Comparison of ENCODE assay signal across 16 cellular contexts in genomic region chr2:145036421-145036901, GRCh38.
A peak's percentile ranks its signal among the peaks of the same experiment; 100 is the strongest.
DNase-seq lines count a peak whose midpoint lies in the region; ATAC-seq and TF ChIP-seq lines count a peak whose summit lies in the region.
"Had no signal": no experiment of that assay in that cellular context is flagged by ENCODE, and none has a peak within 500 bp of the region (broad histone marks: within the 10 kb centered on the region; RNA-seq: fewer than 3 reads in every experiment).

No MANE protein-coding gene starts in this region.

- ATAC-seq in HG03135 (IDR thresholded peaks at IDR 0.05; ENCODE audit: unreplicated experiment) (no peak), HG03439 (IDR thresholded peaks at IDR 0.05; ENCODE audit: unreplicated experiment) (no peak), HG02678 (IDR thresholded peaks at IDR 0.05; ENCODE audit: unreplicated experiment) (no peak)
- ATAC-seq: gastrocnemius medialis, SK-N-SH treated with all-trans-retinoic acid at 6 μM for 48 hours had no signal

- TF ChIP-seq CTCF in cardiac fibroblast (IDR thresholded peaks at IDR 0.05; ENCODE audit: low read depth, low read length) (no peak), mesothelial cell of epicardium (IDR thresholded peaks at IDR 0.05; ENCODE audit: unreplicated experiment) (no peak), tibial artery (IDR thresholded peaks at IDR 0.05) (no peak)

- H3K4me1 Mint-ChIP-seq in mesothelial cell of epicardium = peaks cover 21% of the 10 kb centered on the region
- H3K4me1 Mint-ChIP-seq: activated CD4-positive, alpha-beta T cell treated with anti-CD3 and anti-CD28 coated beads, Interleukin-2, amount 10 ng/mL, durations not matched to agents 24 days and 14 days; activated naive CD8-positive, alpha-beta T cell treated with anti-CD3 and anti-CD28 coated beads for 36 hours; endodermal cell; IgD-negative memory B cell; nephron progenitor cell had no signal

- H3K27ac ChIP-seq in GM23248 (peak overlapping the region; percentile 54), tibial artery (peak overlapping the region; percentile 67 to 71)
- H3K27ac ChIP-seq: BLaER1 treated with 17β-estradiol and CSF1 and Interleukin-3, amounts not matched to agents 10 nM and 100 nM; gastrocnemius medialis had no signal

- in situ Hi-C loops in GM23248 (cut with MboI) = no loop called here

- peak overlapping the region; percentile 82 for H2AFZ ChIP-seq in GM23248

- H3K9me3 ChIP-seq in GM23248 (ENCODE audit: low read depth) (no peaks in the 10 kb centered on the region), tibial artery (no peaks in the 10 kb centered on the region)
- H3K9me3 ChIP-seq: BLaER1 treated with 17β-estradiol and CSF1 and Interleukin-3, amounts not matched to agents 10 nM and 100 nM; gastrocnemius medialis had no signal

- peak overlapping the region; percentile 47 for H3K9ac ChIP-seq in GM23248
- H3K9ac ChIP-seq: BLaER1 treated with 17β-estradiol and CSF1 and Interleukin-3, amounts not matched to agents 10 nM and 100 nM had no signal

- no peak overlapping the region for H3K4me3 Mint-ChIP-seq in mesothelial cell of epicardium
- H3K4me3 Mint-ChIP-seq: activated CD4-positive, alpha-beta T cell treated with anti-CD3 and anti-CD28 coated beads, Interleukin-2, amount 10 ng/mL, durations not matched to agents 24 days and 14 days; activated naive CD8-positive, alpha-beta T cell treated with anti-CD3 and anti-CD28 coated beads for 36 hours; endodermal cell; IgD-negative memory B cell; nephron progenitor cell had no signal

- H3K4me1 ChIP-seq in GM23248 (ENCODE audit: insufficient read depth) = peaks cover 21% of the 10 kb centered on the region
- H3K4me1 ChIP-seq in tibial artery = peaks cover 0 to 31% (median 7%) of the 10 kb centered on the region in 4 donors
- H3K4me1 ChIP-seq: gastrocnemius medialis had no signal

- no peaks in the 10 kb centered on the region for H3K27me3 Mint-ChIP-seq in mesothelial cell of epicardium (ENCODE audit: low read depth)
- H3K27me3 Mint-ChIP-seq: activated CD4-positive, alpha-beta T cell treated with anti-CD3 and anti-CD28 coated beads, Interleukin-2, amount 10 ng/mL, durations not matched to agents 24 days and 14 days; IgD-negative memory B cell had no signal

- H3K27me3 ChIP-seq in GM23248 (replicated peaks; ENCODE audit: insufficient read depth) (no peaks in the 10 kb centered on the region), tibial artery (no peaks in the 10 kb centered on the region)
- H3K27me3 ChIP-seq: BLaER1 treated with 17β-estradiol and CSF1 and Interleukin-3, amounts not matched to agents 10 nM and 100 nM; gastrocnemius medialis had no signal

- H3K36me3 ChIP-seq in GM23248 (ENCODE audit: low read depth) = no peaks in the 10 kb centered on the region
- no peaks in the 10 kb centered on the region for H3K36me3 ChIP-seq in tibial artery
- H3K36me3 ChIP-seq: BLaER1 treated with 17β-estradiol and CSF1 and Interleukin-3, amounts not matched to agents 10 nM and 100 nM; gastrocnemius medialis had no signal

- peak overlapping the region; percentile 80 for H3K4me2 ChIP-seq in GM23248 (ENCODE audit: unreplicated experiment)
- H3K4me2 ChIP-seq: BLaER1 treated with 17β-estradiol and CSF1 and Interleukin-3, amounts not matched to agents 10 nM and 100 nM had no signal

- no peaks in the 10 kb centered on the region for H3K36me3 Mint-ChIP-seq in mesothelial cell of epicardium
- H3K36me3 Mint-ChIP-seq: activated naive CD8-positive, alpha-beta T cell treated with anti-CD3 and anti-CD28 coated beads for 36 hours; IgD-negative memory B cell had no signal

- no peaks in the 10 kb centered on the region for H3K9me2 ChIP-seq in GM23248 (ENCODE audit: insufficient read depth)

- H3K4me3 ChIP-seq in GM23248 (peak overlapping the region; percentile 62), cardiac fibroblast (replicated peaks in 1 of 2; ENCODE audit: low read depth in 2 of 2, low read length in 2 of 2) (no peak overlapping the region), tibial artery (peak overlapping the region; percentile 19 to 25)
- H3K4me3 ChIP-seq: BLaER1 treated with 17β-estradiol and CSF1 and Interleukin-3, amounts not matched to agents 10 nM and 100 nM; gastrocnemius medialis had no signal

- no peaks in the 10 kb centered on the region for H3K79me2 ChIP-seq in GM23248 (ENCODE audit: insufficient read depth)

- WGBS in GM23248 (ENCODE audit: low coverage in 1 of 2, low lambda C conversion rate in 2 of 2, missing lambda C conversion rate in 2 of 2), 2 experiments = 15 to 18% methylated on average over 5 of the region's 5 CpGs

- no peaks in the 10 kb centered on the region for H4K20me1 ChIP-seq in GM23248 (ENCODE audit: insufficient read depth)
- H4K20me1 ChIP-seq: BLaER1 treated with 17β-estradiol and CSF1 and Interleukin-3, amounts not matched to agents 10 nM and 100 nM had no signal

- H3F3A ChIP-seq in GM23248 (ENCODE audit: insufficient read depth) = no peaks in the 10 kb centered on the region

- H3K9me3 Mint-ChIP-seq in mesothelial cell of epicardium = no peaks in the 10 kb centered on the region
- H3K9me3 Mint-ChIP-seq: activated CD4-positive, alpha-beta T cell treated with anti-CD3 and anti-CD28 coated beads, Interleukin-2, amount 10 ng/mL, durations not matched to agents 24 days and 14 days; activated naive CD8-positive, alpha-beta T cell treated with anti-CD3 and anti-CD28 coated beads for 36 hours; endodermal cell; IgD-negative memory B cell; nephron progenitor cell had no signal

- intact Hi-C loops in tibial artery (cut with DNase I; ENCODE audit: low total_unique reads) = no loop called here

- peak; percentile 68 for DNase-seq in GM23248
- peak; percentile 40 to 52 for DNase-seq in cardiac fibroblast (ENCODE audit: low read depth in 2 of 2)
- no peak for DNase-seq in mesothelial cell of epicardium (ENCODE audit: low spot score in 2 of 2, unreplicated experiment in 2 of 2)
- DNase-seq in tibial artery = no peak
- DNase-seq: activated CD4-positive, alpha-beta T cell treated with anti-CD3 and anti-CD28 coated beads, Interleukin-2, amount 10 ng/mL, durations not matched to agents 24 days and 14 days; activated naive CD8-positive, alpha-beta T cell treated with anti-CD3 and anti-CD28 coated beads for 36 hours; endodermal cell; gastrocnemius medialis; NCI-H526 treated with DMSO at 0.1 percent for 48 hours; nephron progenitor cell had no signal

- peak overlapping the region; percentile 47 for H3K27ac Mint-ChIP-seq in mesothelial cell of epicardium
- H3K27ac Mint-ChIP-seq: activated CD4-positive, alpha-beta T cell treated with anti-CD3 and anti-CD28 coated beads, Interleukin-2, amount 10 ng/mL, durations not matched to agents 24 days and 14 days; activated naive CD8-positive, alpha-beta T cell treated with anti-CD3 and anti-CD28 coated beads for 36 hours; endodermal cell; IgD-negative memory B cell; nephron progenitor cell had no signal

Comparison
In these comparisons a context has a peak if more than half of its experiments do, and no peak if none do; other contexts are left out.
1. DNase-seq: peak in GM23248 (single experiment) and cardiac fibroblast (2 of 2); none in mesothelial cell of epicardium (0 of 2) and tibial artery (0 of 2).
2. H3K4me3 ChIP-seq: peak in GM23248 (single experiment) and tibial artery (2 of 2); none in cardiac fibroblast (0 of 2).